8 cellular contexts compared by ENCODE assay signal in the genomic region with DNA sequence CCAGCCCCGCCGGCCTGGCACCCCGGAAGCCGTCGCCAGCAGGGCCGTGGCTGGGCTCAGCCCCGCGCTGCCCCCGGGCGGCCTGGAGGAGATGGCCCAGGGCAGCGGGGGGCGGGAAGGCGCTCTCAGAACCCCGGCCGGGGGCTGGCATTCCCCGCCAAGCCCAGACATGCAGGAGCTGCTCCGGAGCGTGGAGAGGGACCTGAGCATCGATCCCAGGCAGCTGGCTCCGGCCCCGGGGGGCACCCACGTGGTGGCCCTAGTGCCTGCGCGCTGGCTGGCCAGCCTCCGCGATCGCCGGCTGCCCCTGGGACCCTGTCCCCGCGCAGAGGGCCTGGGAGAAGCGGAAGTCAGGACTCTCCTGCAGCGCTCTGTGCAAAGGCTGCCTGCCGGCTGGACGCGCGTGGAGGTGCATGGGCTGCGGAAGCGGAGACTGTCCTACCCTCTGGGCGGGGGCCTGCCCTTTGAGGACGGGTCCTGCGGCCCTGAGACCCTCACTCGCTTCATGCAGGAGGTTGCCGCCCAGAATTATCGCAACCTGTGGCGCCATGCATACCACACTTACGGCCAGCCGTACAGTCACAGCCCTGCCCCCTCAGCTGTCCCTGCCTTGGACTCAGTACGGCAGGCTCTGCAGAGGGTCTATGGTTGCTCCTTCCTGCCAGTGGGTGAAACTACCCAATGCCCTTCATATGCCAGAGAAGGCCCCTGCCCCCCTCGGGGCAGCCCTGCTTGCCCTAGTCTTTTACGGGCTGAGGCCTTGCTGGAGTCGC. TPM values are rescaled to one million over a fixed set of nuclear protein-coding genes. Genes with fewer than 3 reads are reported as not detected.
DNase-seq lines count a peak whose midpoint lies in the region; TF ChIP-seq lines count a peak whose summit lies in the region.

No MANE protein-coding gene starts in this region.

- DNase-seq in GM10248 (ENCODE audit: extremely low spot score): no peak
- DNase-seq in HAP-1 (ENCODE audit: low spot score in 2 of 2): no peak
- DNase-seq in NCI-H1092 (lab: John Stamatoyannopoulos, UW): no peak
- no peak for DNase-seq in central memory CD4-positive, alpha-beta T cell
- DNase-seq in NCI-H526 treated with DMSO at 0.1 percent for 48 hours (lab: John Stamatoyannopoulos, UW): no peak

- H3K27me3 ChIP-seq in HAP-1 (ENCODE audit: low read depth) (no peaks in the 10 kb centered on the region), OCI-LY3 (ENCODE audit: low read depth, low read length) (no peaks in the 10 kb centered on the region), ectodermal cell (ENCODE audit: control insufficient read depth, insufficient read depth, low read length, poor library complexity, severe bottlenecking) (no peaks in the 10 kb centered on the region), mucosa of stomach (ENCODE audit: control insufficient read depth, insufficient read depth, low read length) (no peaks in the 10 kb centered on the region)

- POLR2A ChIA-PET in GM10248 (lab: Yijun Ruan, JAX): interaction anchor here (2.7 kb wide), 1 partner anchor 9 kb away, joined by 15 read pairs; no protein-coding TSS in a partner anchor

- H3K4me1 ChIP-seq in HAP-1: peaks cover 11% of the 10 kb centered on the region
- H3K4me1 ChIP-seq in OCI-LY3 (ENCODE audit: low read length): peaks cover 49% of the 10 kb centered on the region
- peaks cover 4% of the 10 kb centered on the region for H3K4me1 ChIP-seq in ectodermal cell (ENCODE audit: control insufficient read depth, insufficient read depth, low read length)
- H3K4me1 ChIP-seq in mucosa of stomach (ENCODE audit: control insufficient read depth, insufficient read depth, low read length): peaks cover 19% of the 10 kb centered on the region

- H3K36me3 ChIP-seq in HAP-1 (replicated peaks) (peaks cover 4% of the 10 kb centered on the region), OCI-LY3 (replicated peaks; ENCODE audit: low read depth, low read length) (peaks cover 21% of the 10 kb centered on the region), ectodermal cell (ENCODE audit: control insufficient read depth, insufficient read depth, low read length) (no peaks in the 10 kb centered on the region), mucosa of stomach (ENCODE audit: control insufficient read depth, insufficient read depth, low read length) (no peaks in the 10 kb centered on the region)

- H3K27ac ChIP-seq in OCI-LY3 (ENCODE audit: low read length): peak overlapping the region; percentile 34
- no peak overlapping the region for H3K27ac ChIP-seq in ectodermal cell (ENCODE audit: insufficient read depth, low read depth, low read length, poor library complexity, severe bottlenecking)

- no peaks in the 10 kb centered on the region for H4K20me1 ChIP-seq in OCI-LY3 (ENCODE audit: insufficient read depth, low read length)

- H3K4me3 ChIP-seq in HAP-1 (peak overlapping the region; percentile 51), OCI-LY3 (ENCODE audit: low read length) (peak overlapping the region; percentile 81), ectodermal cell (ENCODE audit: insufficient read depth, low read depth, low read length) (peak overlapping the region; percentile 66), mucosa of stomach (ENCODE audit: low read length) (peak overlapping the region; percentile 56)

- H3K79me2 ChIP-seq in OCI-LY3 (ENCODE audit: low read length): peaks cover 35% of the 10 kb centered on the region

- no peaks in the 10 kb centered on the region for H3K9me3 ChIP-seq in HAP-1
- H3K9me3 ChIP-seq in OCI-LY3 (ENCODE audit: insufficient read depth, low read length): no peaks in the 10 kb centered on the region
- no peaks in the 10 kb centered on the region for H3K9me3 ChIP-seq in ectodermal cell (ENCODE audit: control insufficient read depth, low read length)
- H3K9me3 ChIP-seq in mucosa of stomach (ENCODE audit: control insufficient read depth, low read length): no peaks in the 10 kb centered on the region

- H3K4me2 ChIP-seq in OCI-LY3 (ENCODE audit: low read length): peak overlapping the region; percentile 83

- no peak overlapping the region for H2AFZ ChIP-seq in OCI-LY3 (ENCODE audit: low read depth, low read length)

- WGBS in ectodermal cell, 2 experiments: 32% methylated on average over 51 of the region's 51 CpGs

- H3K9ac ChIP-seq in OCI-LY3 (ENCODE audit: low read length): peak overlapping the region; percentile 50
- H3K9ac ChIP-seq in mucosa of stomach (ENCODE audit: low read length): peak overlapping the region; percentile 61

- peak; percentile 29 for TF ChIP-seq CTCF in GM10248 (IDR thresholded peaks at IDR 0.05; ENCODE audit: control extremely low read depth, extremely low read depth, low read depth, missing control alignments)
- TF ChIP-seq CTCF in OCI-LY3 (IDR thresholded peaks at IDR 0.05; ENCODE audit: low read depth, low read length): no peak

- CTCF ChIA-PET in GM10248 (lab: Yijun Ruan, JAX): interaction anchor here (1.3 kb wide), 1 partner anchor 8 kb away, joined by 5 read pairs; no protein-coding TSS in a partner anchor

- in situ Hi-C loops in HAP-1 (cut with MboI; ENCODE audit: low sequenced_read_pairs): no loop called here

RNA-seq across cellular contexts. Expression of a gene that starts 0.6 kb away (rescaled TPM):
- polyA plus RNA-seq in ectodermal cell (2013, experiment 1 of 4): 10.8 TPM
- polyA plus RNA-seq in ectodermal cell (2013, experiment 2 of 4): 13.8 TPM
- polyA plus RNA-seq in ectodermal cell (2013, experiment 3 of 4): 9.2 TPM
- 10.9 TPM for polyA plus RNA-seq in ectodermal cell (2013, experiment 4 of 4)

RNA-seq across cellular contexts. Expression of a gene that starts 14.9 kb away (rescaled TPM):
- 0.44 TPM for polyA plus RNA-seq in ectodermal cell (2013, experiment 1 of 4)
- polyA plus RNA-seq in ectodermal cell (2013, experiment 2 of 4): 0.57 TPM
- polyA plus RNA-seq in ectodermal cell (2013, experiment 3 of 4): 0.48 TPM
- polyA plus RNA-seq in ectodermal cell (2013, experiment 4 of 4): 0.61 TPM

RNA-seq across cellular contexts. Expression of a gene that starts 17.6 kb away (rescaled TPM):
- 0.31 TPM for polyA plus RNA-seq in ectodermal cell (2013, experiment 1 of 4)
- polyA plus RNA-seq in ectodermal cell (2013, experiment 2 of 4): 0.52 TPM
- 0.27 TPM for polyA plus RNA-seq in ectodermal cell (2013, experiment 3 of 4)
- 0.08 TPM for polyA plus RNA-seq in ectodermal cell (2013, experiment 4 of 4)

RNA-seq across cellular contexts. Expression of a gene that starts 36.8 kb away (rescaled TPM):
- polyA plus RNA-seq in ectodermal cell (2013, experiment 1 of 4): 41.3 TPM
- 55.7 TPM for polyA plus RNA-seq in ectodermal cell (2013, experiment 2 of 4)
- 51.6 TPM for polyA plus RNA-seq in ectodermal cell (2013, experiment 3 of 4)
- 57.7 TPM for polyA plus RNA-seq in ectodermal cell (2013, experiment 4 of 4)

RNA-seq across cellular contexts. Expression of a gene that starts 40.4 kb away (rescaled TPM):
- polyA plus RNA-seq in ectodermal cell (2013, experiment 1 of 4): 252 TPM
- polyA plus RNA-seq in ectodermal cell (2013, experiment 2 of 4): 253 TPM
- 219 TPM for polyA plus RNA-seq in ectodermal cell (2013, experiment 3 of 4)
- polyA plus RNA-seq in ectodermal cell (2013, experiment 4 of 4): 227 TPM
